In the genomic region with DNA sequence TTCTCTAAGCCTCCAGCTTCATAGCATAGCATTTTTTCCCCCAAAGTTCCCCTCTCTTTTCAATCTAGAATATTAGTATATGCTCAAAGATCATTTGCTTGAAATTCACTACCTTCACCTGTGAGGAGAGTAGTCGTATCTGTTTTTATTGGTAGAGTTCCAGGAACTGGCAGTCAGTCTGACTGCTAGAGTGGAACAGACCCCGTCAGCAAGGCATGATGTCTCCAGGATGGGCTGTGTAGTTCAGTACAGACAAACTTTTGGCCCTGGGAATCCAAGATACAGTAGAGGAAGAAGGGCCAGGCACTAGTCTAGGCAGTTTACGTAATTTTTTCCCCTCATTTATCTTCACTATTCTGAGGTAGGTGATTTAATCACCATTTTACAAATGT, we compare ENCODE assay signal across 16 cellular contexts. TPM values are rescaled to one million over a fixed set of nuclear protein-coding genes. Genes with fewer than 3 reads are reported as not detected.
DNase-seq lines count a peak whose midpoint lies in the region; ATAC-seq and TF ChIP-seq lines count a peak whose summit lies in the region.
"Had no signal": no experiment of that assay in that cellular context is flagged by ENCODE, and none has a peak within 500 bp of the region (broad histone marks: within the 10 kb centered on the region; RNA-seq: fewer than 3 reads in every experiment).

No MANE protein-coding gene starts in this region.

- H3K36me3 Mint-ChIP-seq in stimulated activated naive CD8-positive, alpha-beta T cell treated with anti-CD3 and anti-CD28 coated beads, Interleukin-15, Interleukin-2, amounts not matched to agents 100 ng/mL and 50 ng/mL, for 24 hours (ENCODE audit: low read depth): peaks cover 14% of the 10 kb centered on the region
- H3K36me3 Mint-ChIP-seq in activated T-helper 2 cell treated with anti-CD3 and anti-CD28 coated beads, Interferon-gamma antibody, Interleukin-2, Interleukin-4, amounts not matched to agents 10 μg/mL and 5 μg/mL and 100 μg/mL, durations not matched to agents 14 hours and 24 hours and 36 hours (ENCODE audit: low read depth): peaks cover 12% of the 10 kb centered on the region
- peaks cover 0 to 9% (median 3%) of the 10 kb centered on the region in 5 donors for H3K36me3 Mint-ChIP-seq in naive thymus-derived CD4-positive, alpha-beta T cell
- H3K36me3 Mint-ChIP-seq in chondrocyte (ENCODE audit: low read depth): peaks cover 2% of the 10 kb centered on the region

- no peaks in the 10 kb centered on the region for H3K36me3 ChIP-seq in naive thymus-derived CD4-positive, alpha-beta T cell (ENCODE audit: control insufficient read depth in 2 of 3, insufficient read depth in 3 of 3, low read length in 3 of 3)
- H3K36me3 ChIP-seq in upper lobe of left lung: no peaks in the 10 kb centered on the region
- H3K36me3 ChIP-seq: pancreas had no signal

- H3K27ac ChIP-seq in naive thymus-derived CD4-positive, alpha-beta T cell (ENCODE audit: low read depth, low read length): no peak overlapping the region
- H3K27ac ChIP-seq in upper lobe of left lung: peak overlapping the region in 3 of 4 donors; percentile 28 to 43 (median 30)
- H3K27ac ChIP-seq: pancreas had no signal

- no peak for TF ChIP-seq EP300 in upper lobe of left lung (IDR thresholded peaks at IDR 0.05)

- no peaks in the 10 kb centered on the region for H3K9me3 Mint-ChIP-seq in stimulated activated naive CD8-positive, alpha-beta T cell treated with anti-CD3 and anti-CD28 coated beads, Interleukin-15, Interleukin-2, amounts not matched to agents 100 ng/mL and 50 ng/mL, for 24 hours
- H3K9me3 Mint-ChIP-seq in activated T-helper 2 cell treated with anti-CD3 and anti-CD28 coated beads, Interferon-gamma antibody, Interleukin-2, Interleukin-4, amounts not matched to agents 10 μg/mL and 5 μg/mL and 100 μg/mL, durations not matched to agents 14 hours and 24 hours and 36 hours: no peaks in the 10 kb centered on the region
- no peaks in the 10 kb centered on the region for H3K9me3 Mint-ChIP-seq in naive thymus-derived CD4-positive, alpha-beta T cell
- no peaks in the 10 kb centered on the region for H3K9me3 Mint-ChIP-seq in chondrocyte (ENCODE audit: low read depth)
- H3K9me3 Mint-ChIP-seq: HFFc6; stimulated activated naive CD8-positive, alpha-beta T cell treated with anti-CD3 and anti-CD28 coated beads, Interleukin-15, amount 100 ng/mL, for 72 hours had no signal

- H3K4me3 ChIP-seq in naive thymus-derived CD4-positive, alpha-beta T cell (ENCODE audit: low read length): no peak overlapping the region
- no peak overlapping the region for H3K4me3 ChIP-seq in upper lobe of left lung
- H3K4me3 ChIP-seq: pancreas had no signal

- H3K4me1 Mint-ChIP-seq in stimulated activated naive CD8-positive, alpha-beta T cell treated with anti-CD3 and anti-CD28 coated beads, Interleukin-15, Interleukin-2, amounts not matched to agents 100 ng/mL and 50 ng/mL, for 24 hours (ENCODE audit: low read depth): peaks cover 81% of the 10 kb centered on the region
- H3K4me1 Mint-ChIP-seq in activated T-helper 2 cell treated with anti-CD3 and anti-CD28 coated beads, Interferon-gamma antibody, Interleukin-2, Interleukin-4, amounts not matched to agents 10 μg/mL and 5 μg/mL and 100 μg/mL, durations not matched to agents 14 hours and 24 hours and 36 hours (ENCODE audit: low read depth): peaks cover 37% of the 10 kb centered on the region
- peaks cover 59 to 93% (median 88%) of the 10 kb centered on the region in 7 donors for H3K4me1 Mint-ChIP-seq in naive thymus-derived CD4-positive, alpha-beta T cell
- peaks cover 50% of the 10 kb centered on the region for H3K4me1 Mint-ChIP-seq in chondrocyte (ENCODE audit: low read depth)

- no peak for TF ChIP-seq POLR2A in upper lobe of left lung (IDR thresholded peaks at IDR 0.05)

- POLR2A ChIA-PET in naive thymus-derived CD4-positive, alpha-beta T cell (lab: Charles Lee): interaction anchor here (0.6 to 1.2 kb wide), 2 partner anchors 145 to 212 kb away, joined by 3 read pairs; a partner anchor contains a TSS

- H3K27me3 Mint-ChIP-seq in stimulated activated naive CD8-positive, alpha-beta T cell treated with anti-CD3 and anti-CD28 coated beads, Interleukin-15, Interleukin-2, amounts not matched to agents 100 ng/mL and 50 ng/mL, for 24 hours: no peaks in the 10 kb centered on the region
- no peaks in the 10 kb centered on the region for H3K27me3 Mint-ChIP-seq in activated T-helper 2 cell treated with anti-CD3 and anti-CD28 coated beads, Interferon-gamma antibody, Interleukin-2, Interleukin-4, amounts not matched to agents 10 μg/mL and 5 μg/mL and 100 μg/mL, durations not matched to agents 14 hours and 24 hours and 36 hours (ENCODE audit: low read depth)
- no peaks in the 10 kb centered on the region for H3K27me3 Mint-ChIP-seq in naive thymus-derived CD4-positive, alpha-beta T cell
- H3K27me3 Mint-ChIP-seq in chondrocyte (ENCODE audit: low read depth): no peaks in the 10 kb centered on the region
- H3K27me3 Mint-ChIP-seq: stimulated activated naive CD8-positive, alpha-beta T cell treated with anti-CD3 and anti-CD28 coated beads, Interleukin-15, amount 100 ng/mL, for 72 hours had no signal

- peak overlapping the region; percentile 70 for H3K27ac Mint-ChIP-seq in stimulated activated naive CD8-positive, alpha-beta T cell treated with anti-CD3 and anti-CD28 coated beads, Interleukin-15, Interleukin-2, amounts not matched to agents 100 ng/mL and 50 ng/mL, for 24 hours
- H3K27ac Mint-ChIP-seq in activated T-helper 2 cell treated with anti-CD3 and anti-CD28 coated beads, Interferon-gamma antibody, Interleukin-2, Interleukin-4, amounts not matched to agents 10 μg/mL and 5 μg/mL and 100 μg/mL, durations not matched to agents 14 hours and 24 hours and 36 hours: peak overlapping the region; percentile 59
- peak overlapping the region; percentile 21 to 75 (median 64) for H3K27ac Mint-ChIP-seq in naive thymus-derived CD4-positive, alpha-beta T cell
- no peak overlapping the region for H3K27ac Mint-ChIP-seq in chondrocyte (ENCODE audit: unreplicated experiment)
- H3K27ac Mint-ChIP-seq: HFFc6 had no signal

- intact Hi-C loops in activated T-helper 2 cell treated with anti-CD3 and anti-CD28 coated beads, Interferon-gamma antibody, Interleukin-2, Interleukin-4, amounts not matched to agents 10 μg/mL and 5 μg/mL and 100 μg/mL, durations not matched to agents 14 hours and 24 hours and 36 hours (cut with micrococcal nuclease): no loop called here
- intact Hi-C loops in naive thymus-derived CD4-positive, alpha-beta T cell (cut with micrococcal nuclease): loop anchor here (2.0 to 10.0 kb wide), 3 partner anchors 30 to 106 kb away; a partner anchor contains a TSS

- CTCF ChIA-PET in naive thymus-derived CD4-positive, alpha-beta T cell (lab: Charles Lee): interaction anchor here (0.9 to 1.1 kb wide), 2 partner anchors 106 to 107 kb away, joined by 3 read pairs; no protein-coding TSS in a partner anchor

- no peak for ATAC-seq in stimulated activated naive CD8-positive, alpha-beta T cell treated with anti-CD3 and anti-CD28 coated beads, Interleukin-15, Interleukin-2, amounts not matched to agents 100 U/mL and 50 U/mL, for 24 hours
- no peak for ATAC-seq in naive thymus-derived CD4-positive, alpha-beta T cell
- ATAC-seq in upper lobe of left lung (ENCODE audit: low FRiP score in 2 of 2): no peak

- H3K9me3 ChIP-seq in naive thymus-derived CD4-positive, alpha-beta T cell (ENCODE audit: control insufficient read depth in 2 of 3, low read length in 3 of 3): no peaks in the 10 kb centered on the region
- H3K9me3 ChIP-seq in upper lobe of left lung: no peaks in the 10 kb centered on the region
- H3K9me3 ChIP-seq: pancreas had no signal

- H3K27me3 ChIP-seq in naive thymus-derived CD4-positive, alpha-beta T cell (ENCODE audit: control insufficient read depth in 2 of 2, insufficient read depth in 2 of 2, low read length in 2 of 2): no peaks in the 10 kb centered on the region
- no peaks in the 10 kb centered on the region for H3K27me3 ChIP-seq in upper lobe of left lung
- H3K27me3 ChIP-seq: pancreas had no signal

- peak overlapping the region; percentile 3 for H3K4me3 Mint-ChIP-seq in stimulated activated naive CD8-positive, alpha-beta T cell treated with anti-CD3 and anti-CD28 coated beads, Interleukin-15, Interleukin-2, amounts not matched to agents 100 ng/mL and 50 ng/mL, for 24 hours
- no peak overlapping the region for H3K4me3 Mint-ChIP-seq in activated T-helper 2 cell treated with anti-CD3 and anti-CD28 coated beads, Interferon-gamma antibody, Interleukin-2, Interleukin-4, amounts not matched to agents 10 μg/mL and 5 μg/mL and 100 μg/mL, durations not matched to agents 14 hours and 24 hours and 36 hours (ENCODE audit: low read depth)
- H3K4me3 Mint-ChIP-seq in naive thymus-derived CD4-positive, alpha-beta T cell: peak overlapping the region in 6 of 10 donors; percentile 3 to 29 (median 17)
- no peak overlapping the region for H3K4me3 Mint-ChIP-seq in chondrocyte (ENCODE audit: unreplicated experiment)
- H3K4me3 Mint-ChIP-seq: HFFc6; stimulated activated naive CD8-positive, alpha-beta T cell treated with anti-CD3 and anti-CD28 coated beads, Interleukin-15, amount 100 ng/mL, for 72 hours had no signal

- H3K4me1 ChIP-seq in naive thymus-derived CD4-positive, alpha-beta T cell (ENCODE audit: control insufficient read depth in 2 of 2, insufficient read depth in 2 of 2, low read length in 2 of 2): peaks cover 25 to 49% of the 10 kb centered on the region in 2 donors
- peaks cover 55 to 61% (median 58%) of the 10 kb centered on the region in 4 donors for H3K4me1 ChIP-seq in upper lobe of left lung

- DNase-seq in stimulated activated naive CD8-positive, alpha-beta T cell treated with anti-CD3 and anti-CD28 coated beads, Interleukin-15, Interleukin-2, amounts not matched to agents 100 U/mL and 50 U/mL, for 24 hours: no peak
- no peak for DNase-seq in activated T-helper 2 cell treated with anti-CD3 and anti-CD28 coated beads, Interferon-gamma antibody, Interleukin-2, Interleukin-4, amounts not matched to agents 10 μg/mL and 5 μg/mL and 100 μg/mL, durations not matched to agents 14 hours and 24 hours and 36 hours (ENCODE audit: low spot score)
- no peak for DNase-seq in naive thymus-derived CD4-positive, alpha-beta T cell
- DNase-seq in upper lobe of left lung: no peak
- DNase-seq in NCI-H774 (lab: John Stamatoyannopoulos, UW): no peak
- DNase-seq in stimulated activated CD4-positive, alpha-beta T cell treated with anti-CD3 and anti-CD28 coated beads, Interleukin-15, amount 100 ng/mL, for 24 hours: no peak
- DNase-seq in chondrocyte (ENCODE audit: low spot score): no peak
- DNase-seq: amygdala, GF-D8, glutamatergic neuron, NCI-H2107, NCI-H748 treated with DMSO at 0.1 percent for 48 hours, pancreas had no signal

- no peak for TF ChIP-seq CTCF in upper lobe of left lung (IDR thresholded peaks at IDR 0.05)
- TF ChIP-seq CTCF in chondrocyte (IDR thresholded peaks at IDR 0.05): no peak

- WGBS in upper lobe of left lung, 2 donors: 71 to 79% methylated on average over 3 of the region's 3 CpGs

RNA-seq across cellular contexts. Expression of a gene that starts 29.1 kb away (rescaled TPM):
- total RNA-seq in activated T-helper 2 cell treated with anti-CD3 and anti-CD28 coated beads, Interferon-gamma antibody, Interleukin-2, Interleukin-4, amounts not matched to agents 10 μg/mL and 5 μg/mL and 100 μg/mL, durations not matched to agents 14 hours and 24 hours and 36 hours: 149 and 153 TPM in 2 replicates
- 100 to 1,000 TPM in 4 of 5 experiments, 10 to 100 TPM in 1; 99.0 to 167 (median 111) TPM for total RNA-seq in naive thymus-derived CD4-positive, alpha-beta T cell
- 100 to 1,000 TPM; 169 to 202 TPM for polyA plus RNA-seq in naive thymus-derived CD4-positive, alpha-beta T cell
- 100 to 1,000 TPM; 116 to 157 (median 147) TPM for total RNA-seq in upper lobe of left lung
- total RNA-seq in chondrocyte: 78.7 to 169 TPM (median 168 TPM) in 3 replicates

Comparison
In these comparisons a context has a peak if more than half of its experiments do, and no peak if none do; other contexts are left out.
1. H3K4me3 Mint-ChIP-seq: peak in stimulated activated naive CD8-positive, alpha-beta T cell treated with anti-CD3 and anti-CD28 coated beads, Interleukin-15, Interleukin-2, amounts not matched to agents 100 ng/mL and 50 ng/mL, for 24 hours (single experiment) and naive thymus-derived CD4-positive, alpha-beta T cell (6 of 10); none in activated T-helper 2 cell treated with anti-CD3 and anti-CD28 coated beads, Interferon-gamma antibody, Interleukin-2, Interleukin-4, amounts not matched to agents 10 μg/mL and 5 μg/mL and 100 μg/mL, durations not matched to agents 14 hours and 24 hours and 36 hours (single experiment) and chondrocyte (single experiment).